10 cellular contexts compared by ENCODE assay signal in the genomic region with DNA sequence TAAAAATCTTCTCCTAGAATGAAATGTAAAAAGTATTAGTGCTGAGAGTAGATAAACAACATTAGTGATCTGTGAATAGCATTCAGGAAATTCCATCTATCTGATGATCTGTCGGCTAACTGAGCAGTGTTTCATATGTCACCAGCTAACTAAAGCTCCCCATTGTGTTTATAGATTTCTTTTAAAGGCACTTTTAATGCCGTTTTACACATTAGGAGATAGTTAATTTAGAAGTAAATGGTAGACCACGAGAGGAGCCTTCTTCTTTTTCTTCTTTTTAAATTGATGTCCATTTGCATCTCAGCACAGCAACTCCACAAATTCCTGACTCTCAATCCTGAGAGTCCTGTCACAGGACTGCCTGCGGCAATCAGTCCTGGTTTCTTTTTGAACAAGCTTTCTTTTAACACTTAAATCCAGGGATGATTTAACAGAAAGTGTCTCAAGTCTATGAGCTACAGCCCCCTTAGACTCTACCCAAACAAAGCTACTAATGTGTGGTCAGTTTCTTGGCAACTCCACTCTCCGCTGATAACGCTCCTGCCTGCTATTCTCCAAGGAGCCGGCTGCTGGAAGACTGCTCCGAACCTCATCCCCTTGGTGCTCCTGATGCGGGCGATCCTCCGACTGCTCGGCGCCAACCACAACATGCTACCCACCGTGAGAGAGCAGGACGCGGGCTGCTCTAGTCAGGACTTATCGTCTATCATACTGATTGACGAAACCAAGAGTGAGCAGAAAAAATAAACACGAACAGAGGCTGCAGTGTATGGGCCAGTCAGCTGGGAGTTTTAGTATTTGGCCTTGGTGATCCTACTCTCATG.
DNase-seq lines count a peak whose midpoint lies in the region; ATAC-seq and TF ChIP-seq lines count a peak whose summit lies in the region.
"Had no signal": no experiment of that assay in that cellular context is flagged by ENCODE, and none has a peak within 500 bp of the region (broad histone marks: within the 10 kb centered on the region; RNA-seq: fewer than 3 reads in every experiment).

No MANE protein-coding gene starts in this region.

- peak; percentile 34 for DNase-seq in AG08395 (ENCODE audit: low spot score)
- peak; percentile 28 for DNase-seq in RPMI7951 (ENCODE audit: low read depth)
- peak; percentile 15 to 44 for DNase-seq in foreskin fibroblast
- peak; percentile 30 for DNase-seq in neural crest cell (ENCODE audit: low read depth, low spot score)
- DNase-seq in stimulated activated naive CD4-positive, alpha-beta T cell treated with Interleukin-2 at 50 U/mL for 16 hours (lab: John Stamatoyannopoulos, UW): no peak
- DNase-seq in activated T-cell treated with anti-CD3 and anti-CD28 coated beads, Interleukin-2, amount 50 U/mL, for 48 hours: no peak
- DNase-seq: activated CD8-positive, alpha-beta memory T cell treated with anti-CD3 and anti-CD28 coated beads, Interleukin-2, amount 50 U/mL, for 4 hours; stimulated activated CD4-positive, alpha-beta T cell treated with anti-CD3 and anti-CD28 coated beads, Interleukin-12 subunit alpha, Interleukin-12 subunit beta, amount 100 ng/mL, for 4 hours had no signal

- peaks cover 3% of the 10 kb centered on the region for H3K27me3 Mint-ChIP-seq in neural crest cell (ENCODE audit: low read depth)

- no peaks in the 10 kb centered on the region for H3K36me3 Mint-ChIP-seq in neural crest cell (ENCODE audit: low read depth)

- peaks cover 39% of the 10 kb centered on the region for H3K4me1 Mint-ChIP-seq in neural crest cell

- H3K27ac Mint-ChIP-seq in neural crest cell (ENCODE audit: unreplicated experiment): peak overlapping the region; percentile 82

- ATAC-seq in GM19455 (IDR thresholded peaks at IDR 0.05; ENCODE audit: unreplicated experiment) (no peak), GM19467 (IDR thresholded peaks at IDR 0.05; ENCODE audit: unreplicated experiment) (no peak)

- H3K4me3 ChIP-seq in foreskin fibroblast (ENCODE audit: low read depth in 1 of 2, low read length in 2 of 2): peak overlapping the region; percentile 28 to 41

- TF ChIP-seq CTCF in foreskin fibroblast (IDR thresholded peaks at IDR 0.05; ENCODE audit: low read depth, low read length) (no peak), neural crest cell (conservative IDR thresholded peaks at IDR 0.05) (no peak)

- H3K9me3 Mint-ChIP-seq in neural crest cell: no peaks in the 10 kb centered on the region

- H3K4me3 Mint-ChIP-seq in neural crest cell: peak overlapping the region; percentile 71

Comparison
In these comparisons a context has a peak if more than half of its experiments do, and no peak if none do; other contexts are left out.
1. DNase-seq: peak in AG08395 (single experiment), RPMI7951 (single experiment), foreskin fibroblast (2 of 2) and neural crest cell (single experiment); none in stimulated activated naive CD4-positive, alpha-beta T cell treated with Interleukin-2 at 50 U/mL for 16 hours (single experiment) and activated T-cell treated with anti-CD3 and anti-CD28 coated beads, Interleukin-2, amount 50 U/mL, for 48 hours (0 of 2).